In the genomic region with DNA sequence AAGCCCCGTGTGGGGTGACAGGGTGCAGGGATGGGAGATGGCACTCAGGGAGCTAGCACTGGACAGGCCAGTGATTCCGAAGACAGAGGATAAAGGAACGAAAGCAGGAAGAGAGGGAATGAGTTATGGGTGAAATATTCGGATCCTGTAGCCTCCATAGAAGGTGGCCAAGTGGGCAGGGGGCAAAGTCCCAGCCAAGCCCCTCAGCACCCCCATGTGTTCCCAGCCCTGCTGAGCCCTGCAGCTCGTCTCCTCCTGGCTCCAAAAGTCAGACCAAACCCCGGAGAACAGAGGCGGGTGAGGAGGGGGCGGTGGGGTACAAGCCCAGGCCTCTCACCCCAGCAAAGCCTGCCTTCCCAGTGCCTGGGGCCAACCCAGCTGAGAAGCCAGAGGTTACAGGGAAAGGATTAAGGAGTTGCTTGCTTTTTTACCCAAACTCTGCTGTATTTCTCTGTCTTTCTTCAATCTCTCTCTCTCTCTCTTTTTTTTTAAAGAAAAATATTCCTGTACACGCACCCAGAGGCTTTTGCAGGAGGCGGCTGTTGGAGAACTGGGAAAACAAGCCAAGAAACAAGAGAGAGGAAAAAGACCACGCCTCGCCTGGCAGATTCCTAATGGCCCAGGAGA, we compare ENCODE assay signal across 8 cellular contexts. TPM values are rescaled to one million over a fixed set of nuclear protein-coding genes. Genes with fewer than 3 reads are reported as not detected.
DNase-seq lines count a peak whose midpoint lies in the region; TF ChIP-seq lines count a peak whose summit lies in the region.

No MANE protein-coding gene starts in this region.

- H3K36me3 ChIP-seq in hepatocyte (replicated peaks; ENCODE audit: insufficient read depth, low read depth), result no peaks in the 10 kb centered on the region

- 50% methylated on average over 12 of the region's 12 CpGs for WGBS in hepatocyte (ENCODE audit: low lambda C conversion rate, missing lambda C conversion rate)

- H4K20me1 ChIP-seq in hepatocyte (ENCODE audit: insufficient read depth, poor library complexity, severe bottlenecking), result no peaks in the 10 kb centered on the region

- DNase-seq in AG20443 (ENCODE audit: low spot score) (peak; percentile 15), astrocyte of the hippocampus (ENCODE audit: low read depth, low spot score) (peak; percentile 74), hepatocyte (ENCODE audit: low spot score) (no peak), retina (peak; percentile 54), T-helper 1 cell (no peak), NCI-H524 treated with DMSO at 0.1 percent for 48 hours (lab: John Stamatoyannopoulos, UW) (no peak), Kasumi-1 (lab: John Stamatoyannopoulos, UW) (no peak), COLO668 (lab: John Stamatoyannopoulos, UW; ENCODE audit: unreplicated experiment) (no peak)

- H2AFZ ChIP-seq in hepatocyte, result peak overlapping the region; percentile 55

- peak overlapping the region; percentile 98 for H3K27ac ChIP-seq in hepatocyte

- no peaks in the 10 kb centered on the region for H3K9me3 ChIP-seq in hepatocyte (ENCODE audit: low read depth)

- H3K79me2 ChIP-seq in hepatocyte, result no peaks in the 10 kb centered on the region

- TF ChIP-seq CTCF in hepatocyte (IDR thresholded peaks at IDR 0.05; ENCODE audit: poor library complexity), result no peak

- H3K27me3 ChIP-seq in hepatocyte, result no peaks in the 10 kb centered on the region

- H3K4me3 ChIP-seq in hepatocyte, result no peak overlapping the region

- no peaks in the 10 kb centered on the region for H3K9me2 ChIP-seq in hepatocyte (replicated peaks; ENCODE audit: insufficient read depth)

- H3K4me2 ChIP-seq in hepatocyte, result peak overlapping the region; percentile 67

- H3K4me1 ChIP-seq in hepatocyte (ENCODE audit: insufficient read depth), result peaks cover 25% of the 10 kb centered on the region

RNA-seq across cellular contexts. Expression of a gene that starts 14.1 kb away (rescaled TPM):
- total RNA-seq in hepatocyte, result 25.2 and 28.5 TPM in 2 replicates
- polyA plus RNA-seq in hepatocyte, result 45.6 and 61.1 TPM in 2 replicates

Comparison
In these comparisons a context has a peak if more than half of its experiments do, and no peak if none do; other contexts are left out.
1. DNase-seq: peak in AG20443 (single experiment), astrocyte of the hippocampus (single experiment) and retina (single experiment); none in hepatocyte (single experiment), T-helper 1 cell (0 of 5), NCI-H524 treated with DMSO at 0.1 percent for 48 hours (single experiment), Kasumi-1 (0 of 2) and COLO668 (single experiment).